In the genomic region with DNA sequence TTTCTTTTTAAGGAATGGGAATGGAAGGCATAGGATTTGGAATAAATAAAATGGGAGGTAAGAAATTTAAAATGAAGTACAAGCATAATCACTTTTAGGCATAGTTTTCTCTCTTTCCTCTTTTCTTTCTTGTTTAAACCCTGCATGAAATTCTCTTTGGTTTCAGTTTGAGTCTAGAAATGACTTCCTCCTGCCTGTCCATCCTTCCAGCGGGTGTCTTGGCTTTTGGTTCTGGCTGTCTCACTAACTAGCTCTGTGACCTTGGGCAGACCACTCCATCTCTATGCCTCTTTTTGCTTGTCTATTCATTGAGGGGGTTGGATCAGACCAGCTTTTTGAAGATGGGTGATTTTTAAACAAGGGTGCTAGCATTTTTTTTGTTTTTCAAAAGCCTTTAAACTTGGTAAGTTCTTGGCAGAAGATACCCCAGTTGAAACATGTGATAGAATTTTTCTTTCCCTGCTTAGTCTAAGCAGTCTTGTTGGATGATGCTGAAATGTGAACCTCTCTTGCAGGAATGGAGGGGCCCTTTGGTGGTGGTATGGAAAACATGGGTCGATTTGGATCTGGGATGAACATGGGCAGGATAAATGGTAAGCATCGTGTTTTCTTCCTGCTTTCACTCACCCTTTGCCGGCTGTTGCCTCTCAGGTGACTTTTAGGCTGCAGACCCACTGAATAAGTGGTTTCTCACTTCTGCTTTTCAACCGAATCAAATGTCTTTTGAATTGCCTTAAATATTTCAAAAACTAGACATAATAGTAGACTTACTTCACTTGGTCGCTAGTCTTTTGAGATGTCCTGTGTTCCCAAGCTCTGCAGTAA, we compare ENCODE assay signal across 1 cellular context.
TF ChIP-seq lines count a peak whose summit lies in the region.

No MANE protein-coding gene starts in this region.

TF ChIP-seq in HepG2, 621 proteins besides CTCF, POLR2A, EP300 and RAD21:
- TF ChIP-seq ZNF775 (CRISPR knock-in tag; IDR thresholded peaks at IDR 0.05; ENCODE audit: borderline replicate concordance) (no peak), ISL2 (CRISPR knock-in tag; IDR thresholded peaks at IDR 0.05) (no peak), TBX3 (IDR thresholded peaks at IDR 0.05; ENCODE audit: borderline replicate concordance) (no peak), ZNF274 (CRISPR knock-in tag; IDR thresholded peaks at IDR 0.05) (no peak), ZBTB20 (CRISPR knock-in tag; IDR thresholded peaks at IDR 0.05; ENCODE audit: borderline replicate concordance, low read depth) (no peak), ZNF3 (CRISPR knock-in tag; IDR thresholded peaks at IDR 0.05) (no peak), CREM (IDR thresholded peaks at IDR 0.05) (no peak), CREM (CRISPR knock-in tag; IDR thresholded peaks at IDR 0.05) (no peak), RXRB (CRISPR knock-in tag; IDR thresholded peaks at IDR 0.05; ENCODE audit: borderline replicate concordance) (no peak)
- TF ChIP-seq, protein P1, sequence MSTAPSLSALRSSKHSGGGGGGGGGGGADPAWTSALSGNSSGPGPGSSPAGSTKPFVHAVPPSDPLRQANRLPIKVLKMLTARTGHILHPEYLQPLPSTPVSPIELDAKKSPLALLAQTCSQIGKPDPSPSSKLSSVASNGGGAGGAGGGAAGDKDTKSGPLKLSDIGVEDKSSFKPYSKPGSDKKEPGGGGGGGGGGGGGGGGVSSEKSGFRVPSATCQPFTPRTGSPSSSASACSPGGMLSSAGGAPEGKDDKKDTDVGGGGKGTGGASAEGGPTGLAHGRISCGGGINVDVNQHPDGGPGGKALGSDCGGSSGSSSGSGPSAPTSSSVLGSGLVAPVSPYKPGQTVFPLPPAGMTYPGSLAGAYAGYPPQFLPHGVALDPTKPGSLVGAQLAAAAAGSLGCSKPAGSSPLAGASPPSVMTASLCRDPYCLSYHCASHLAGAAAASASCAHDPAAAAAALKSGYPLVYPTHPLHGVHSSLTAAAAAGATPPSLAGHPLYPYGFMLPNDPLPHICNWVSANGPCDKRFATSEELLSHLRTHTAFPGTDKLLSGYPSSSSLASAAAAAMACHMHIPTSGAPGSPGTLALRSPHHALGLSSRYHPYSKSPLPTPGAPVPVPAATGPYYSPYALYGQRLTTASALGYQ (CRISPR knock-in tag; IDR thresholded peaks at IDR 0.05) = no peak
- TF ChIP-seq, protein P2, sequence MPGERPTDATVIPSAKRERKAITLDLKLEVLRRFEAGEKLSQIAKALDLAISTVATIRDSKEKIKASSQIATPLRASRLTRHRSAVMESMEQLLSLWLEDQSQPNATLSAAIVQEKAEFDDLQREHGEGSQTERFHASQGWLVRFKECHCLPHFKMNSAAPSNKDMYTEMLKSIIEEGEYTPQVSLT (CRISPR knock-in tag; IDR thresholded peaks at IDR 0.05; ENCODE audit: borderline replicate concordance, low read depth) = no peak
